In the genomic region with DNA sequence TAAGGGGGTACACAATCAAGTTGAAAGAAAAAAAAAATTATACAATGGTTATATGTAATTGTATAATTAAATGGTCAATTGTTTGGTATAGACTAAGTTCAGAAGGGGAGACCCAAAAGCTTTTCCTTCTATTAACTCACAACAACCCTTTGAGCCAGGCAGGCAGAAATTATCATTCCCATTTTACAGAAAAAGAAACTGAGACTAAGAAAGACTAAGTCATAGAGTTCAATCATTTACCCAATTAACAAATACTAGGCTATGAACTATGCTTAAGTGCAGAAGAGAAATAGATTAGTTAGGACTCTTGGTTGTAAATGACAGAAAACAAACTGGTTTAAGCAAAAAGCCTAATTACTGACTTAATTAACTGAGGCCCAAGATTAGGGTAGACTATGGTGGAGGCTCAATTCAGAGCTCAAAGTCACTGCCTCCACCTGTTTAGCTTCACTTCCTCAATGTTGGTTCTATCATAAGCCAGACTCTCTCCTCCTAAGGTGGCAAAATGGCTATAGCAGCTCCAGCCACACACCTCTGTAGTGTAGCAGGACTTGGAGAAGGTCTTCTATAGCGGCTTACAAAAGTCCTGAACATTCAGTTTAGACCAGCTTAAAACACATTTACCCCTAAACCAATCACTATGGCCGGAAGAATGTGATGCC, we compare ENCODE assay signal across 20 cellular contexts. TPM values are rescaled to one million over a fixed set of nuclear protein-coding genes. Genes with fewer than 3 reads are reported as not detected.
DNase-seq lines count a peak whose midpoint lies in the region; ATAC-seq, FAIRE-seq and TF ChIP-seq lines count a peak whose summit lies in the region.
"Had no signal": no experiment of that assay in that cellular context is flagged by ENCODE, and none has a peak within 500 bp of the region (broad histone marks: within the 10 kb centered on the region; RNA-seq: fewer than 3 reads in every experiment).

No MANE protein-coding gene starts in this region.

- H3K27ac Mint-ChIP-seq in activated T-helper 2 cell treated with anti-CD3 and anti-CD28 coated beads, Interferon-gamma antibody, Interleukin-2, Interleukin-4, amounts not matched to agents 10 μg/mL and 5 μg/mL and 100 μg/mL, durations not matched to agents 14 hours and 24 hours and 36 hours: no peak overlapping the region
- H3K27ac Mint-ChIP-seq: CD4-positive, alpha-beta memory T cell; HFFc6 had no signal

- no peak for TF ChIP-seq EP300 in K562 (IDR thresholded peaks at IDR 0.05; ENCODE audit: low read length)

- H3K9ac ChIP-seq in K562 (ENCODE audit: insufficient read depth in 1 of 2, low read depth in 2 of 2, low read length in 2 of 2): no peak overlapping the region
- H3K9ac ChIP-seq: BLaER1 had no signal

- no peak overlapping the region for H3K27ac ChIP-seq in K562 (ENCODE audit: extremely low read depth, low read depth, low read length)
- H3K27ac ChIP-seq in small intestine (ENCODE audit: low read depth in 1 of 2, low read length in 1 of 2): no peak overlapping the region
- H3K27ac ChIP-seq: BLaER1, HL-60 had no signal

- no peak for TF ChIP-seq CTCF in K562 (IDR thresholded peaks at IDR 0.05 in 2 of 3, conservative IDR thresholded peaks at IDR 0.05 in 1 of 3; ENCODE audit: insufficient read depth in 2 of 3, low read depth in 1 of 3, low read length in 3 of 3)

- no peaks in the 10 kb centered on the region for H3K9me3 ChIP-seq in K562 (replicated peaks; ENCODE audit: control insufficient read depth, insufficient read depth, low read depth, low read length)
- no peaks in the 10 kb centered on the region for H3K9me3 ChIP-seq in small intestine (ENCODE audit: control insufficient read depth, low read depth)
- H3K9me3 ChIP-seq: BLaER1 had no signal

- H3K4me1 ChIP-seq in K562 (replicated peaks in 1 of 2; ENCODE audit: control insufficient read depth in 2 of 2, insufficient read depth in 2 of 2, low read length in 2 of 2) (peaks cover 0 to 12% of the 10 kb centered on the region in 2 experiments; a peak in 2 of 5 replicates), small intestine (ENCODE audit: control insufficient read depth in 2 of 2, insufficient read depth in 1 of 2, low read depth in 1 of 2, low read length in 1 of 2) (no peaks in the 10 kb centered on the region)
- H3K4me1 ChIP-seq: BLaER1 had no signal

- no peaks in the 10 kb centered on the region for H3K36me3 Mint-ChIP-seq in activated T-helper 2 cell treated with anti-CD3 and anti-CD28 coated beads, Interferon-gamma antibody, Interleukin-2, Interleukin-4, amounts not matched to agents 10 μg/mL and 5 μg/mL and 100 μg/mL, durations not matched to agents 14 hours and 24 hours and 36 hours (ENCODE audit: low read depth)

- in situ Hi-C loops in K562 (cut with MboI): no loop called here

- ATAC-seq in K562: no peak; the same call in 2 of the 3 replicates
- ATAC-seq: HCT116 had no signal

- H4K20me1 ChIP-seq in K562 (replicated peaks; ENCODE audit: control insufficient read depth, insufficient read depth, low read length): no peaks in the 10 kb centered on the region

- H3K36me3 ChIP-seq in K562 (ENCODE audit: control insufficient read depth, insufficient read depth, low read length) (no peaks in the 10 kb centered on the region), small intestine (ENCODE audit: control insufficient read depth in 2 of 2, insufficient read depth in 2 of 2, low read length in 2 of 2) (no peaks in the 10 kb centered on the region)

- DNase-seq in NOMO-1 treated with DMSO at 0.1 percent for 48 hours (lab: John Stamatoyannopoulos, UW; ENCODE audit: unreplicated experiment) (peak; percentile 3), NOMO-1 (lab: John Stamatoyannopoulos, UW; ENCODE audit: unreplicated experiment in 2 of 2) (no peak), GM19239 (ENCODE audit: insufficient read length, low spot score) (no peak), K562 (ENCODE audit: extremely low read depth in 1 of 4, low spot score in 3 of 4) (no peak), small intestine (no peak), RPMI8226 (no peak)
- DNase-seq in activated T-helper 2 cell treated with anti-CD3 and anti-CD28 coated beads, Interferon-gamma antibody, Interleukin-2, Interleukin-4, amounts not matched to agents 10 μg/mL and 5 μg/mL and 100 μg/mL, durations not matched to agents 14 hours and 24 hours and 36 hours (ENCODE audit: low spot score): no peak
- DNase-seq: 8988T; CD4-positive, alpha-beta memory T cell; DMS153; DMS79; GDM1; GOT3; H7; HFFc6; IMR-90 had no signal

- H2AFZ ChIP-seq in K562 (ENCODE audit: low read depth, low read length): no peak overlapping the region

- H3K27me3 ChIP-seq in K562 (ENCODE audit: control insufficient read depth in 2 of 2, insufficient read depth in 2 of 2, low read length in 2 of 2) (no peaks in the 10 kb centered on the region), small intestine (ENCODE audit: control insufficient read depth in 2 of 2, insufficient read depth in 2 of 2, low read length in 2 of 2) (no peaks in the 10 kb centered on the region)
- H3K27me3 ChIP-seq: BLaER1 had no signal

- H3K4me3 Mint-ChIP-seq in activated T-helper 2 cell treated with anti-CD3 and anti-CD28 coated beads, Interferon-gamma antibody, Interleukin-2, Interleukin-4, amounts not matched to agents 10 μg/mL and 5 μg/mL and 100 μg/mL, durations not matched to agents 14 hours and 24 hours and 36 hours (ENCODE audit: low read depth): no peak overlapping the region
- H3K4me3 Mint-ChIP-seq: CD14-positive monocyte; CD4-positive, alpha-beta memory T cell; HFFc6 had no signal

- FAIRE-seq in GM19239 (lab: Jason Lieb, UNC): peak; percentile 40
- FAIRE-seq in K562 (lab: Jason Lieb, UNC): no peak
- FAIRE-seq in small intestine (lab: Jason Lieb, UNC): no peak

- H3K27me3 Mint-ChIP-seq in activated T-helper 2 cell treated with anti-CD3 and anti-CD28 coated beads, Interferon-gamma antibody, Interleukin-2, Interleukin-4, amounts not matched to agents 10 μg/mL and 5 μg/mL and 100 μg/mL, durations not matched to agents 14 hours and 24 hours and 36 hours (ENCODE audit: low read depth): no peaks in the 10 kb centered on the region
- H3K27me3 Mint-ChIP-seq: CD4-positive, alpha-beta memory T cell had no signal

- no TSS peak for BruUV-seq in K562 (replicated peaks; lab: Mats Ljungman, UMichigan)

- POLR2A ChIA-PET in K562 (lab: Yijun Ruan, JAX): interaction anchor here (0.6 to 3.0 kb wide), 5 partner anchors 12 to 95 kb away, joined by 3 to 8 read pairs (median 3); a partner anchor contains a TSS

- H3K9me3 Mint-ChIP-seq in activated T-helper 2 cell treated with anti-CD3 and anti-CD28 coated beads, Interferon-gamma antibody, Interleukin-2, Interleukin-4, amounts not matched to agents 10 μg/mL and 5 μg/mL and 100 μg/mL, durations not matched to agents 14 hours and 24 hours and 36 hours: no peaks in the 10 kb centered on the region
- H3K9me3 Mint-ChIP-seq: CD14-positive monocyte; CD4-positive, alpha-beta memory T cell; HFFc6 had no signal

- H3K9me1 ChIP-seq in K562 (ENCODE audit: control insufficient read depth, insufficient read depth, low read length): no peaks in the 10 kb centered on the region

- H3K4me3 ChIP-seq in K562 (no peak overlapping the region), small intestine (ENCODE audit: low read depth in 1 of 2, low read length in 2 of 2) (no peak overlapping the region)
- H3K4me3 ChIP-seq: BLaER1 had no signal

- no peak for TF ChIP-seq RAD21 in K562 (CRISPR knock-in tag; conservative IDR thresholded peaks at IDR 0.05 in 1 of 2, IDR thresholded peaks at IDR 0.05 in 1 of 2)

- intact Hi-C loops in K562 (cut with micrococcal nuclease): no loop called here
- intact Hi-C loops in activated T-helper 2 cell treated with anti-CD3 and anti-CD28 coated beads, Interferon-gamma antibody, Interleukin-2, Interleukin-4, amounts not matched to agents 10 μg/mL and 5 μg/mL and 100 μg/mL, durations not matched to agents 14 hours and 24 hours and 36 hours (cut with micrococcal nuclease): no loop called here

- no peaks in the 10 kb centered on the region for H3K79me2 ChIP-seq in K562 (ENCODE audit: control insufficient read depth, insufficient read depth, low read length)

- H3K4me2 ChIP-seq in K562 (ENCODE audit: insufficient read depth, low read length): no peak overlapping the region; the same call in 1 of the 2 replicates
- H3K4me2 ChIP-seq: BLaER1 had no signal

- 18% methylated on average over 2 of the region's 2 CpGs for WGBS in K562 (ENCODE audit: insufficient coverage, low coverage, missing lambda C conversion rate)
- 98 to 100% (median 98%) methylated on average over 2 of the region's 2 CpGs for WGBS in small intestine, 3 donors

- no peak for TF ChIP-seq POLR2A in K562 (conservative IDR thresholded peaks at IDR 0.05)

- CTCF ChIA-PET in K562 (lab: Yijun Ruan, JAX; ENCODE audit: low intra/inter-chr PET ratio): no interaction called here

- no peaks in the 10 kb centered on the region for H3K4me1 Mint-ChIP-seq in activated T-helper 2 cell treated with anti-CD3 and anti-CD28 coated beads, Interferon-gamma antibody, Interleukin-2, Interleukin-4, amounts not matched to agents 10 μg/mL and 5 μg/mL and 100 μg/mL, durations not matched to agents 14 hours and 24 hours and 36 hours (ENCODE audit: low read depth)

RNA-seq across cellular contexts. Expression of a gene that starts 34.2 kb away (rescaled TPM):
- total RNA-seq in K562 (2011; cell fraction: chromatin; rRNA removed; ENCODE audit: low replicate concordance): 6.6 and 8.0 TPM in 2 replicates
- total RNA-seq in K562 (2011; cell fraction: nucleolus; rRNA removed): 3.7 and 4.7 TPM in 2 replicates
- 8.6 and 13.1 TPM in 2 replicates for total RNA-seq in K562 (2011; cell fraction: nucleoplasm; rRNA removed)
- 2.5 and 2.7 TPM in 2 replicates for total RNA-seq in K562 (2014; rRNA removed)
- 2.6 and 2.9 TPM in 2 replicates for total RNA-seq in K562 (2014; rRNA removed; fragmentation: Illumina TruSeq; extraction: Trizol)
- 3.5 and 4.4 TPM in 2 replicates for total RNA-seq in K562 (2015; rRNA removed; fragmentation: Illumina TruSeq; extraction: Trizol)
- total RNA-seq in K562 (2021): 7.1 and 7.2 TPM in 2 replicates
- 3.0 and 4.8 TPM in 2 replicates for polyA plus RNA-seq in K562 (2011; rRNA removed)
- 4.2 and 4.7 TPM in 2 replicates for polyA plus RNA-seq in K562 (2011; cell fraction: cytosol; rRNA removed)
- 10.6 and 13.9 TPM in 2 replicates for polyA plus RNA-seq in K562 (2011; cell fraction: nucleus; rRNA removed)
- polyA plus RNA-seq in K562 (2012): 5.3 and 8.3 TPM in 2 replicates
- polyA plus RNA-seq in K562 (2014; fragmentation: Illumina TruSeq; extraction: Trizol): 4.8 TPM in 2 replicates
- polyA plus RNA-seq in K562 (2014; fragmentation: Nextera tagmentation; extraction: Ambion mirVana): under 1 TPM; 0.44 to 0.69 TPM
- 2.5 and 3.5 TPM in 2 replicates for polyA plus RNA-seq in K562 (2014; rRNA removed)
- 3.7 and 4.9 TPM in 2 replicates for polyA minus RNA-seq in K562 (2011; rRNA and poly(A)+ RNA removed)
- polyA minus RNA-seq in K562 (2011; cell fraction: cytosol; rRNA and poly(A)+ RNA removed): 3.2 and 3.5 TPM in 2 replicates
- polyA minus RNA-seq in K562 (2011; cell fraction: nucleus; rRNA and poly(A)+ RNA removed): 3.6 and 4.6 TPM in 2 replicates
- polyA plus RNA-seq in small intestine: 10 to 100 TPM in 1 of 3 donors, 1 to 10 TPM in 2; 5.4 to 14.3 (median 5.6) TPM
- 19.2 and 19.3 TPM in 2 replicates for total RNA-seq in activated T-helper 2 cell treated with anti-CD3 and anti-CD28 coated beads, Interferon-gamma antibody, Interleukin-2, Interleukin-4, amounts not matched to agents 10 μg/mL and 5 μg/mL and 100 μg/mL, durations not matched to agents 14 hours and 24 hours and 36 hours
